ENCODE assay signal across 8 cellular contexts in the genomic region with DNA sequence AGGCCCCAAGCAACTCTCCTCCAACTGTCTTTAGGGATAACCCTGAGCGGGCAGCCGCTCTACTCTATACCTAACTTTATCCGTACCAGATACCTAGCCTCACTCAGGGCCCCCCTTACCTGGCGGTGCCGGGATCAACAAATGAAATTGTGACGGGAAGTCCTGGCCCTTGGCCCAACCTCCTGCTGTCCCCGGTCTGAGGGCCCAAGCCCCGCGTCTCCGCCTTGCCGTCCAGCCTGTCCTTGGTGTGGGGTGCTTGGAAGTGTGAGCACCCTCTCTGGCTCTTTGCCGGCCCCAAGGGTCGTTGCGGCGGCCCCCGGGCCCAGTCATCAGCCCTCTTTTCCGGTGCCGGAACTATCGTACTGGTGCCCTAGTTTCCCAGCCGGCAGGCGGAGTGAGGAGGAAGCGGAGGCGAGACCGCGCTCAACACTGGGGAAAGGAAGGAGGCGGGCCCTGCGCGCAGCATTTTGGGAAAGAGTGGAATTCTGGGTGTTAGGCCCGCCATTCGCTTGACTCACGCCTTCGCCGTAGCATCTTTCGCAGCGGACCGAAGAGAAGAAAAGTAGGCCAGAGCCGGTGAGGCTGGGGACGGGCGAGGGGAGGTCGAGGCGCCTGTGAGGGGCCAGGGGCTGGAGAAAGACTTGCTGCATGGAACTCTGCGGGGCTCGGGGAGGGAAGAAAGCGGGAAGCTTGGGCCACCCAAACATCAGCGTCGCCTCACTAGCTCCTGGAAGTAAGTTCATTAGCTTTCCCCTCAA. TPM values are rescaled to one million over a fixed set of nuclear protein-coding genes. Genes with fewer than 3 reads are reported as not detected.
A peak's percentile ranks its signal among the peaks of the same experiment; 100 is the strongest.
DNase-seq lines count a peak whose midpoint lies in the region; ATAC-seq lines count a peak whose summit lies in the region.

SNRPD3 (plus strand) TSS at position 504 of the 758 bp plus-strand sequence. CDS start 1,676 bp downstream, outside the sequence.

- H3K36me3 Mint-ChIP-seq in immature natural killer cell, result peaks cover 0 to 22% (median 0%) of the 10 kb centered on the region in 3 donors

- H3K27me3 Mint-ChIP-seq in immature natural killer cell (ENCODE audit: low read depth in 3 of 3), result peaks cover 4 to 11% (median 4%) of the 10 kb centered on the region in 3 donors

- DNase-seq in AG08396 (ENCODE audit: low spot score), result peak; percentile 89
- DNase-seq in NCI-H2227 treated with DMSO at 0.1 percent for 48 hours (lab: John Stamatoyannopoulos, UW), result peak; percentile 88
- DNase-seq in activated CD4-positive, CD25-positive, alpha-beta regulatory T cell (lab: John Stamatoyannopoulos, UW), result peak; percentile 74 to 82 (median 78)
- peak; percentile 44 to 98 (median 90) for DNase-seq in caudate nucleus (lab: John Stamatoyannopoulos, UW)
- peak; percentile 85 to 88 (median 86) for DNase-seq in immature natural killer cell
- DNase-seq in smooth muscle cell of the brain vasculature (ENCODE audit: low read depth, low spot score), result peak; percentile 80

- peak within 1 kb of the TSS; percentile 94 for H3K27ac ChIP-seq in caudate nucleus (ENCODE audit: low read depth, low read length)

- H3K9me3 Mint-ChIP-seq in immature natural killer cell, result no peaks in the 10 kb centered on the region

- ATAC-seq in GM18909 (IDR thresholded peaks at IDR 0.05; ENCODE audit: poor library complexity, unreplicated experiment) (peak; percentile 59), HG03159 (IDR thresholded peaks at IDR 0.05; ENCODE audit: unreplicated experiment) (peak; percentile 52)

- H3K4me1 Mint-ChIP-seq in immature natural killer cell, result peaks cover 56 to 76% of the 10 kb centered on the region in 2 donors

- H3K27ac Mint-ChIP-seq in immature natural killer cell, result peak within 1 kb of the TSS; percentile 95 to 99 (median 97)

- peak within 1 kb of the TSS; percentile 94 to 98 (median 97) for H3K4me3 Mint-ChIP-seq in immature natural killer cell

RNA-seq across cellular contexts. Expression of gene SNRPD3, which starts in this region (rescaled TPM):
- 100 to 1,000 TPM in 2 of 3 donors, 10 to 100 TPM in 1; 56.6 to 116 (median 113) TPM for polyA plus RNA-seq in immature natural killer cell

Comparison
In these comparisons a context has a peak if more than half of its experiments do, and no peak if none do; other contexts are left out.
1. Peak in every context shown above with its lines: DNase-seq, ATAC-seq and H3K27ac ChIP-seq.